ENCODE assay signal across 15 cellular contexts in genomic region chr3:196016485-196016884, GRCh38.
DNase-seq lines count a peak whose midpoint lies in the region; ATAC-seq and TF ChIP-seq lines count a peak whose summit lies in the region.
"Had no signal": no experiment of that assay in that cellular context is flagged by ENCODE, and none has a peak within 500 bp of the region (broad histone marks: within the 10 kb centered on the region; RNA-seq: fewer than 3 reads in every experiment).

No MANE protein-coding gene starts in this region.

- H3K4me3 ChIP-seq in fibroblast of lung (replicated peaks in 1 of 4; ENCODE audit: control extremely low read depth in 1 of 4, insufficient read depth in 1 of 4, low read depth in 3 of 4, low read length in 4 of 4), result no peak overlapping the region
- H3K4me3 ChIP-seq in stomach, result no peak overlapping the region

- no peaks in the 10 kb centered on the region for H3K36me3 Mint-ChIP-seq in activated CD4-positive, alpha-beta T cell treated with anti-CD3 and anti-CD28 coated beads for 36 hours (ENCODE audit: low read depth)
- H3K36me3 Mint-ChIP-seq in activated CD4-positive, alpha-beta T cell treated with anti-CD3 and anti-CD28 coated beads, Interleukin-2, amount 10 ng/mL, durations not matched to agents 24 days and 14 days (ENCODE audit: low read depth), result peaks cover 1% of the 10 kb centered on the region

- POLR2A ChIA-PET in activated CD4-positive, alpha-beta T cell treated with anti-CD3 and anti-CD28 coated beads for 36 hours (lab: Charles Lee), result no interaction called here

- H3K9me3 Mint-ChIP-seq in activated CD4-positive, alpha-beta T cell treated with anti-CD3 and anti-CD28 coated beads for 36 hours (ENCODE audit: low read depth), result peaks cover 2% of the 10 kb centered on the region
- no peaks in the 10 kb centered on the region for H3K9me3 Mint-ChIP-seq in activated CD4-positive, alpha-beta T cell treated with anti-CD3 and anti-CD28 coated beads, Interleukin-2, amount 10 ng/mL, durations not matched to agents 24 days and 14 days

- H3K4me1 ChIP-seq in fibroblast of lung (ENCODE audit: control insufficient read depth, extremely low read depth, insufficient read depth, low read length), result no peaks in the 10 kb centered on the region
- H3K4me1 ChIP-seq in stomach, result no peaks in the 10 kb centered on the region

- no peak overlapping the region for H3K9ac ChIP-seq in fibroblast of lung (ENCODE audit: insufficient read depth, low read length)

- TF ChIP-seq CTCF in fibroblast of lung (conservative IDR thresholded peaks at IDR 0.05 in 1 of 2, IDR thresholded peaks at IDR 0.05 in 1 of 2; ENCODE audit: low read depth in 1 of 2, low read length in 2 of 2) (no peak), stomach (IDR thresholded peaks at IDR 0.05) (no peak)

- TF ChIP-seq EP300 in stomach (IDR thresholded peaks at IDR 0.05), result no peak

- H4K20me1 ChIP-seq in fibroblast of lung (ENCODE audit: control insufficient read depth, extremely low read depth, insufficient read depth, low read length), result no peaks in the 10 kb centered on the region

- peak; percentile 47 for ATAC-seq in activated CD4-positive, alpha-beta T cell treated with anti-CD3 and anti-CD28 coated beads for 36 hours

- H3K4me1 Mint-ChIP-seq in activated CD4-positive, alpha-beta T cell treated with anti-CD3 and anti-CD28 coated beads for 36 hours, result peaks cover 2% of the 10 kb centered on the region
- peaks cover 2% of the 10 kb centered on the region for H3K4me1 Mint-ChIP-seq in activated CD4-positive, alpha-beta T cell treated with anti-CD3 and anti-CD28 coated beads, Interleukin-2, amount 10 ng/mL, durations not matched to agents 24 days and 14 days

- H3K36me3 ChIP-seq in fibroblast of lung (ENCODE audit: control insufficient read depth, insufficient read depth, low read length), result no peaks in the 10 kb centered on the region
- no peaks in the 10 kb centered on the region for H3K36me3 ChIP-seq in stomach

- intact Hi-C loops in activated CD4-positive, alpha-beta T cell treated with anti-CD3 and anti-CD28 coated beads for 36 hours (cut with DNase I, micrococcal nuclease), result no loop called here
- intact Hi-C loops in activated CD4-positive, alpha-beta T cell treated with anti-CD3 and anti-CD28 coated beads, Interleukin-2, amount 10 ng/mL, durations not matched to agents 24 days and 14 days (cut with micrococcal nuclease), result no loop called here
- intact Hi-C loops in stomach (cut with DNase I; ENCODE audit: low total_unique reads), result no loop called here

- no peaks in the 10 kb centered on the region for H3K79me2 ChIP-seq in fibroblast of lung (ENCODE audit: control insufficient read depth, insufficient read depth, low read length)

- peaks cover 2% of the 10 kb centered on the region for H3K27me3 Mint-ChIP-seq in activated CD4-positive, alpha-beta T cell treated with anti-CD3 and anti-CD28 coated beads for 36 hours
- H3K27me3 Mint-ChIP-seq in activated CD4-positive, alpha-beta T cell treated with anti-CD3 and anti-CD28 coated beads, Interleukin-2, amount 10 ng/mL, durations not matched to agents 24 days and 14 days, result peaks cover 11% of the 10 kb centered on the region

- H2AFZ ChIP-seq in fibroblast of lung (ENCODE audit: low read length), result no peak overlapping the region

- DNase-seq in activated CD4-positive, alpha-beta T cell treated with anti-CD3 and anti-CD28 coated beads for 36 hours, result peak; percentile 12
- DNase-seq in activated CD4-positive, alpha-beta T cell treated with anti-CD3 and anti-CD28 coated beads, Interleukin-2, amount 10 ng/mL, durations not matched to agents 24 days and 14 days, result no peak
- DNase-seq in RKO (ENCODE audit: low spot score), result peak; percentile 38
- peak; percentile 68 to 81 for DNase-seq in fibroblast of lung (ENCODE audit: low read depth in 2 of 2)
- DNase-seq in smooth muscle cell of the brain vasculature (ENCODE audit: low read depth, low spot score), result peak; percentile 15
- no peak for DNase-seq in NCI-H1417 (lab: John Stamatoyannopoulos, UW)
- no peak for DNase-seq in NCI-H748 (lab: John Stamatoyannopoulos, UW; ENCODE audit: unreplicated experiment)
- no peak for DNase-seq in stomach
- DNase-seq: activated CD8-positive, alpha-beta memory T cell treated with anti-CD3 and anti-CD28 coated beads for 24 hours; DMS79 treated with DMSO at 0.1 percent for 48 hours; kidney; NCI-H1436 treated with DMSO at 0.1 percent for 48 hours; nephron progenitor cell; stimulated activated CD4-positive, alpha-beta T cell treated with anti-CD3 and anti-CD28 coated beads, Interleukin-15, amount 100 ng/mL, for 24 hours had no signal

- no peak overlapping the region for H3K4me3 Mint-ChIP-seq in activated CD4-positive, alpha-beta T cell treated with anti-CD3 and anti-CD28 coated beads for 36 hours
- no peak overlapping the region for H3K4me3 Mint-ChIP-seq in activated CD4-positive, alpha-beta T cell treated with anti-CD3 and anti-CD28 coated beads, Interleukin-2, amount 10 ng/mL, durations not matched to agents 24 days and 14 days
- H3K4me3 Mint-ChIP-seq: nephron progenitor cell had no signal

- H3K27ac ChIP-seq in fibroblast of lung (ENCODE audit: insufficient read depth, low read length), result no peak overlapping the region
- H3K27ac ChIP-seq in stomach, result no peak overlapping the region
- H3K27ac ChIP-seq: 22Rv1 had no signal

- CTCF ChIA-PET in activated CD4-positive, alpha-beta T cell treated with anti-CD3 and anti-CD28 coated beads for 36 hours (lab: Charles Lee), result interaction anchor here (0.6 to 1.4 kb wide), 2 partner anchors 10 to 74 kb away, joined by 3 read pairs; no protein-coding TSS in a partner anchor

- 60 to 73% (median 64%) methylated on average over 2 of the region's 2 CpGs for WGBS in stomach, 5 donors

- H3K4me2 ChIP-seq in fibroblast of lung (ENCODE audit: extremely low read depth, insufficient read depth, low read length), result no peak overlapping the region

- no peak overlapping the region for H3K27ac Mint-ChIP-seq in activated CD4-positive, alpha-beta T cell treated with anti-CD3 and anti-CD28 coated beads for 36 hours
- no peak overlapping the region for H3K27ac Mint-ChIP-seq in activated CD4-positive, alpha-beta T cell treated with anti-CD3 and anti-CD28 coated beads, Interleukin-2, amount 10 ng/mL, durations not matched to agents 24 days and 14 days
- H3K27ac Mint-ChIP-seq: nephron progenitor cell had no signal

- H3K27me3 ChIP-seq in fibroblast of lung (ENCODE audit: control insufficient read depth, insufficient read depth, low read length), result no peaks in the 10 kb centered on the region
- peaks cover 0 to 6% (median 0%) of the 10 kb centered on the region in 3 donors for H3K27me3 ChIP-seq in stomach

- no peaks in the 10 kb centered on the region for H3K9me3 ChIP-seq in fibroblast of lung (ENCODE audit: control insufficient read depth, insufficient read depth, low read depth, low read length)
- peaks cover 0 to 3% (median 0%) of the 10 kb centered on the region in 4 donors for H3K9me3 ChIP-seq in stomach

- TF ChIP-seq POLR2A in stomach (IDR thresholded peaks at IDR 0.05), result no peak

Comparison
In these comparisons a context has a peak if more than half of its experiments do, and no peak if none do; other contexts are left out.
1. DNase-seq: peak in activated CD4-positive, alpha-beta T cell treated with anti-CD3 and anti-CD28 coated beads for 36 hours (single experiment), RKO (single experiment), fibroblast of lung (2 of 2) and smooth muscle cell of the brain vasculature (single experiment); none in activated CD4-positive, alpha-beta T cell treated with anti-CD3 and anti-CD28 coated beads, Interleukin-2, amount 10 ng/mL, durations not matched to agents 24 days and 14 days (single experiment), NCI-H1417 (0 of 3), NCI-H748 (single experiment) and stomach (single experiment).